8 cellular contexts compared by ENCODE assay signal in genomic region chr9:96565684-96566360, GRCh38. TPM values are rescaled to one million over a fixed set of nuclear protein-coding genes. Genes with fewer than 3 reads are reported as not detected.
A peak's percentile ranks its signal among the peaks of the same experiment; 100 is the strongest.
DNase-seq lines count a peak whose midpoint lies in the region; ATAC-seq, FAIRE-seq and TF ChIP-seq lines count a peak whose summit lies in the region.
"Had no signal": no experiment of that assay in that cellular context is flagged by ENCODE, and none has a peak within 500 bp of the region (broad histone marks: within the 10 kb centered on the region; RNA-seq: fewer than 3 reads in every experiment).

No MANE protein-coding gene starts in this region.

- peak; percentile 20 for ATAC-seq in GM12878
- peak; percentile 40 for ATAC-seq in left lung
- no peak for ATAC-seq in thoracic aorta (ENCODE audit: insufficient number of reproducible peaks, low FRiP score, low read depth)
- ATAC-seq in HG03469 (IDR thresholded peaks at IDR 0.05; ENCODE audit: unreplicated experiment), result no peak

- peak overlapping the region; percentile 98 for H3K4me2 ChIP-seq in GM12878 (ENCODE audit: control insufficient read depth, insufficient read depth)

- no peaks in the 10 kb centered on the region for H4K20me1 ChIP-seq in GM12878 (ENCODE audit: control insufficient read depth, insufficient read depth)

- BruUV-seq in GM12878 (replicated peaks; lab: Mats Ljungman, UMichigan), result no TSS peak

- H3K4me1 ChIP-seq in GM12878 (ENCODE audit: control insufficient read depth, insufficient read depth, low read length), result peaks cover 3% of the 10 kb centered on the region
- peaks cover 0 to 13% of the 10 kb centered on the region in 2 donors for H3K4me1 ChIP-seq in left lung
- peaks cover 12 to 33% of the 10 kb centered on the region in 2 donors for H3K4me1 ChIP-seq in thoracic aorta (ENCODE audit: control insufficient read depth in 1 of 2, low read depth in 2 of 2)

- in situ Hi-C loops in GM12878 (cut with MboI), result no loop called here

- no peak for TF ChIP-seq RAD21 in GM12878 (IDR thresholded peaks at IDR 0.05; ENCODE audit: insufficient read depth, low read depth, low read length)

- intact Hi-C loops in GM12878 (cut with micrococcal nuclease; ENCODE audit: unreplicated experiment) (loop anchor here (2.0 to 10.0 kb wide), 4 partner anchors 81 to 151 kb away; partner anchors contain the start of genes HABP4 and ZNF367), left lung (cut with DNase I) (no loop called here)

- no peaks in the 10 kb centered on the region for H3K79me2 ChIP-seq in GM12878 (ENCODE audit: control insufficient read depth, insufficient read depth, low read length)

- CTCF ChIA-PET in GM12878 (lab: Yijun Ruan, JAX), result interaction anchor here (0.6 to 3.0 kb wide), 14 partner anchors 9 to 903 kb away, joined by 3 to 20 read pairs (median 4); partner anchors contain the start of gene HABP4

- WGBS in GM12878 (ENCODE audit: insufficient coverage, insufficient replicate concordance, low lambda C conversion rate, missing lambda C conversion rate), result 5% methylated on average over 7 of the region's 7 CpGs

- TF ChIP-seq EP300 in GM12878 (IDR thresholded peaks at IDR 0.05; ENCODE audit: borderline replicate concordance in 1 of 2, control insufficient read depth in 1 of 2, low read depth in 2 of 2, low read length in 2 of 2), result no peak

- H3K9me3 ChIP-seq in GM12878 (replicated peaks; ENCODE audit: control insufficient read depth, insufficient read depth, low read length), result no peaks in the 10 kb centered on the region
- H3K9me3 ChIP-seq in left lung, result no peaks in the 10 kb centered on the region
- no peaks in the 10 kb centered on the region for H3K9me3 ChIP-seq in thoracic aorta

- RAD21 ChIA-PET in GM12878 (lab: Charles Lee; ENCODE audit: unreplicated experiment), result interaction anchor here (0.7 to 4.5 kb wide), 7 partner anchors 8 to 123 kb away, joined by 3 to 30 read pairs (median 5); partner anchors contain the start of gene HABP4

- POLR2A ChIA-PET in GM12878 (lab: Charles Lee), result interaction anchor here (0.6 to 2.2 kb wide), 7 partner anchors 9 to 153 kb away, joined by 3 to 8 read pairs (median 4); partner anchors contain the start of gene HABP4

- H2AFZ ChIP-seq in GM12878 (ENCODE audit: control insufficient read depth, low read depth, low read length), result no peak overlapping the region

- TF ChIP-seq CTCF in GM12878 (IDR thresholded peaks at IDR 0.05 in 2 of 3, conservative IDR thresholded peaks at IDR 0.05 in 1 of 3; ENCODE audit: control insufficient read depth in 2 of 3, extremely low read depth in 1 of 3, insufficient read depth in 1 of 3, low read depth in 3 of 3, low read length in 3 of 3) (no peak), left lung (IDR thresholded peaks at IDR 0.05) (no peak), thoracic aorta (IDR thresholded peaks at IDR 0.05) (no peak)

- TF ChIP-seq POLR2A in GM12878 (IDR thresholded peaks at IDR 0.05; ENCODE audit: low read depth, low read length), result no peak

- FAIRE-seq in GM12878 (lab: Jason Lieb, UNC), result no peak
- FAIRE-seq: TTC549 had no signal

- H3K9ac ChIP-seq in GM12878 (ENCODE audit: control insufficient read depth, insufficient read depth, low read length), result no peak overlapping the region

- no peaks in the 10 kb centered on the region for H3K27me3 ChIP-seq in GM12878 (replicated peaks in 1 of 2; ENCODE audit: control insufficient read depth in 2 of 2, insufficient read depth in 2 of 2, low read length in 1 of 2)
- H3K27me3 ChIP-seq in left lung, result peaks cover 0 to 25% of the 10 kb centered on the region in 2 donors
- no peaks in the 10 kb centered on the region for H3K27me3 ChIP-seq in thoracic aorta (replicated peaks; ENCODE audit: insufficient read depth)

- SMC1A ChIA-PET in GM12878 (lab: Charles Lee; ENCODE audit: uncharacterized antibody, unreplicated experiment), result interaction anchor here (1.0 to 7.1 kb wide), 10 partner anchors 9 to 678 kb away, joined by 3 to 38 read pairs (median 6); partner anchors contain the start of gene HABP4

- DNase-seq in HuH-7 (ENCODE audit: low spot score) (peak; percentile 30), GM12878 (ENCODE audit: low read depth, low spot score) (no peak), left lung (no peak), thoracic aorta (ENCODE audit: low spot score) (no peak), NCI-H2107 (lab: John Stamatoyannopoulos, UW) (no peak), NCI-H526 treated with DMSO at 0.1 percent for 48 hours (lab: John Stamatoyannopoulos, UW) (no peak)

- H3K27ac ChIP-seq in GM12878 (ENCODE audit: control insufficient read depth, insufficient read depth) (no peak overlapping the region), left lung (peak overlapping the region; percentile 81 to 86), thoracic aorta (peak overlapping the region; percentile 96 to 99)

- H3K36me3 ChIP-seq in GM12878 (ENCODE audit: control insufficient read depth in 2 of 2, insufficient read depth in 2 of 2, low read length in 1 of 2) (no peaks in the 10 kb centered on the region), left lung (no peaks in the 10 kb centered on the region), thoracic aorta (no peaks in the 10 kb centered on the region)

- H3K4me3 ChIP-seq in GM12878 (0 out of 2 replicates have a peak overlapping the region, but pooled peaks have one; percentile 80), left lung (peak overlapping the region; percentile 55 to 63), thoracic aorta (peak overlapping the region; percentile 92)

TF ChIP-seq in GM12878, 131 proteins besides CTCF, POLR2A, EP300 and RAD21:
- TF ChIP-seq SIX5 (IDR thresholded peaks at IDR 0.05; ENCODE audit: low read depth, low read length, severe bottlenecking), result no peak
- 0 out of 2 replicates have a peak, but pooled peaks have one; percentile 48 for TF ChIP-seq NFIC (IDR thresholded peaks at IDR 0.05; ENCODE audit: low read depth, low read length)
- no peak for TF ChIP-seq BCL11A (IDR thresholded peaks at IDR 0.05; ENCODE audit: low read depth, low read length)
- peak; percentile 71 for TF ChIP-seq JUNB (IDR thresholded peaks at IDR 0.05)
- TF ChIP-seq RELB (IDR thresholded peaks at IDR 0.05; ENCODE audit: low read depth), result peak; percentile 31; the same call in 1 of the 2 replicates

RNA-seq across cellular contexts. Expression of gene CDC14B, which starts 53.8 kb away (rescaled TPM):
- total RNA-seq in GM12878 (2013; cell fraction: nucleolus; rRNA removed), result 29.4 and 35.9 TPM in 2 replicates
- 4.1 and 6.4 TPM in 2 replicates for total RNA-seq in GM12878 (2014; rRNA removed)
- total RNA-seq in GM12878 (2014; rRNA removed; fragmentation: Illumina TruSeq; extraction: Trizol), result 5.1 and 5.9 TPM in 2 replicates
- total RNA-seq in GM12878 (2021), result 6.8 TPM in 2 replicates
- 0.10 TPM for polyA plus RNA-seq in GM12878 (2011; ENCODE audit: low read depth)
- polyA plus RNA-seq in GM12878 (2011; rRNA removed), result 6.0 TPM in 2 replicates
- 4.1 and 5.0 TPM in 2 replicates for polyA plus RNA-seq in GM12878 (2011; cell fraction: cytosol; rRNA removed)
- polyA plus RNA-seq in GM12878 (2011; cell fraction: nucleus; rRNA removed), result 5.7 and 6.2 TPM in 2 replicates
- 0.20 and 0.29 TPM in 2 replicates for polyA plus RNA-seq in GM12878 (2012)
- 6.9 and 7.9 TPM in 2 replicates for polyA plus RNA-seq in GM12878 (2014; fragmentation: Illumina TruSeq; extraction: Trizol)
- polyA plus RNA-seq in GM12878 (2014; fragmentation: Nextera tagmentation; extraction: Ambion mirVana), result 1 to 10 TPM; 4.5 to 6.3 TPM
- polyA plus RNA-seq in GM12878 (2014; rRNA removed), result 3.7 and 4.7 TPM in 2 replicates
- 10 to 100 TPM in 1 of 2 experiments, 1 to 10 TPM in 1; 7.5 to 11.7 TPM for polyA plus RNA-seq in GM12878 (2016; fragmentation: Nextera tagmentation; extraction: Ambion mirVana)
- polyA minus RNA-seq in GM12878 (2011; rRNA and poly(A)+ RNA removed), result 10.5 and 10.6 TPM in 2 replicates
- 1.9 and 2.7 TPM in 2 replicates for polyA minus RNA-seq in GM12878 (2011; cell fraction: cytosol; rRNA and poly(A)+ RNA removed)
- 5.0 and 12.1 TPM in 2 replicates for polyA minus RNA-seq in GM12878 (2011; cell fraction: nucleus; rRNA and poly(A)+ RNA removed)
- 10 to 100 TPM; 10.5 to 17.1 TPM for total RNA-seq in left lung
- total RNA-seq in thoracic aorta, result 10 to 100 TPM; 25.7 to 39.5 TPM

Comparison
In these comparisons a context has a peak if more than half of its experiments do, and no peak if none do; other contexts are left out.
1. ATAC-seq: peak in GM12878 (single experiment) and left lung (single experiment); none in thoracic aorta (single experiment) and HG03469 (single experiment).
2. Peak in every context shown above with its lines, with median percentiles within 50 percentile points of each other: H3K4me3 ChIP-seq.